In genomic region chr3:129428382-129429079, GRCh38 we compare ENCODE assay signal across 1 cellular context.
TF ChIP-seq lines count a peak whose summit lies in the region.

Gene EFCAB12, minus strand, starts transcription at chr3:129428636. Its CDS starts 148 bp downstream, at chr3:129428488.

TF ChIP-seq in HepG2, 621 proteins besides CTCF, POLR2A, EP300 and RAD21 (continued from another document and continues in another):
- TF ChIP-seq ZBTB33 (CRISPR knock-in tag; IDR thresholded peaks at IDR 0.05) = no peak
- no peak for TF ChIP-seq ZNF770 (CRISPR knock-in tag; IDR thresholded peaks at IDR 0.05)
- TF ChIP-seq ZNF432 (CRISPR knock-in tag; IDR thresholded peaks at IDR 0.05; ENCODE audit: borderline replicate concordance) = no peak
- no peak for TF ChIP-seq PHB2 (IDR thresholded peaks at IDR 0.05; ENCODE audit: partially characterized antibody)
- no peak for TF ChIP-seq ZNF441 (CRISPR knock-in tag; IDR thresholded peaks at IDR 0.05; ENCODE audit: borderline replicate concordance)
- no peak for TF ChIP-seq ZNF318 (CRISPR knock-in tag; IDR thresholded peaks at IDR 0.05)
- TF ChIP-seq ZBTB43 (CRISPR knock-in tag; conservative IDR thresholded peaks at IDR 0.05) = no peak
- TF ChIP-seq CBX1 (IDR thresholded peaks at IDR 0.05; ENCODE audit: low read depth) = no peak
- TF ChIP-seq PATZ1 (CRISPR knock-in tag; IDR thresholded peaks at IDR 0.05) = peak; percentile 69; the same call in 1 of the 2 replicates
- TF ChIP-seq ZNF331 (CRISPR knock-in tag; IDR thresholded peaks at IDR 0.05) = no peak
- no peak for TF ChIP-seq ZNF841 (CRISPR knock-in tag; IDR thresholded peaks at IDR 0.05; ENCODE audit: borderline replicate concordance)
- TF ChIP-seq NFYC (CRISPR knock-in tag; IDR thresholded peaks at IDR 0.05) = peak; percentile 92
- TF ChIP-seq GMEB1 (CRISPR knock-in tag; IDR thresholded peaks at IDR 0.05; ENCODE audit: borderline replicate concordance) = peak; percentile 24; the same call in 1 of the 2 replicates
- no peak for TF ChIP-seq REL (CRISPR knock-in tag; conservative IDR thresholded peaks at IDR 0.05)
- TF ChIP-seq SOX6 (IDR thresholded peaks at IDR 0.05) = no peak
- no peak for TF ChIP-seq SOX6 (CRISPR knock-in tag; IDR thresholded peaks at IDR 0.05)
- TF ChIP-seq HOXA5 (CRISPR knock-in tag; IDR thresholded peaks at IDR 0.05) = no peak; the same call in 1 of the 2 replicates
- TF ChIP-seq ZNF484 (CRISPR knock-in tag; IDR thresholded peaks at IDR 0.05; ENCODE audit: borderline replicate concordance, low read depth) = no peak
- TF ChIP-seq ZSCAN12 (CRISPR knock-in tag; IDR thresholded peaks at IDR 0.05) = no peak
- peak; percentile 71 for TF ChIP-seq TFDP1 (CRISPR knock-in tag; IDR thresholded peaks at IDR 0.05; ENCODE audit: borderline replicate concordance)
- no peak for TF ChIP-seq HES4 (CRISPR knock-in tag; IDR thresholded peaks at IDR 0.05; ENCODE audit: borderline replicate concordance)
- TF ChIP-seq GABPA (IDR thresholded peaks at IDR 0.05; ENCODE audit: low read depth, low read length) = no peak
- TF ChIP-seq GABPA (CRISPR knock-in tag; IDR thresholded peaks at IDR 0.05; ENCODE audit: low read depth) = no peak
- no peak for TF ChIP-seq ZNF337 (CRISPR knock-in tag; IDR thresholded peaks at IDR 0.05; ENCODE audit: borderline replicate concordance, low read depth)
- no peak for TF ChIP-seq NCOA1 (CRISPR knock-in tag; IDR thresholded peaks at IDR 0.05)
- TF ChIP-seq ZFP36 (IDR thresholded peaks at IDR 0.05; ENCODE audit: borderline replicate concordance, low read depth, low read length, partially characterized antibody) = no peak
- no peak for TF ChIP-seq ATF5 (CRISPR knock-in tag; IDR thresholded peaks at IDR 0.05; ENCODE audit: low read depth)
- no peak for TF ChIP-seq TMF1 (CRISPR knock-in tag; IDR thresholded peaks at IDR 0.05; ENCODE audit: low read depth)
- TF ChIP-seq ZNF792 (CRISPR knock-in tag; IDR thresholded peaks at IDR 0.05) = no peak
- TF ChIP-seq RXRA (CRISPR knock-in tag; IDR thresholded peaks at IDR 0.05) = no peak
- TF ChIP-seq HOXA9 (CRISPR knock-in tag; IDR thresholded peaks at IDR 0.05; ENCODE audit: borderline replicate concordance) = no peak
- TF ChIP-seq GMEB2 (CRISPR knock-in tag; IDR thresholded peaks at IDR 0.05; ENCODE audit: low read depth) = no peak
- no peak for TF ChIP-seq PBX2 (CRISPR knock-in tag; IDR thresholded peaks at IDR 0.05)
- no peak for TF ChIP-seq MAFK (conservative IDR thresholded peaks at IDR 0.05 in 1 of 2, IDR thresholded peaks at IDR 0.05 in 1 of 2; ENCODE audit: low read length in 2 of 2)
- TF ChIP-seq MAFG (CRISPR knock-in tag; IDR thresholded peaks at IDR 0.05) = no peak
